ENCODE assay signal across 6 cellular contexts in genomic region chr7:144319547-144319946, GRCh38. TPM values are rescaled to one million over a fixed set of nuclear protein-coding genes. Genes with fewer than 3 reads are reported as not detected.
"Had no signal": no experiment of that assay in that cellular context is flagged by ENCODE, and none has a peak within 500 bp of the region (broad histone marks: within the 10 kb centered on the region; RNA-seq: fewer than 3 reads in every experiment).

No MANE protein-coding gene starts in this region.

RNA-seq across cellular contexts. Expression of gene OR2A1, which starts 7.3 kb away (rescaled TPM):
- total RNA-seq: H1, H4, H7, H9, HFFc6 had no signal

RNA-seq across cellular contexts. Expression of gene ARHGEF5, which starts 35.7 kb away (rescaled TPM):
- total RNA-seq: HFFc6 had no signal

RNA-seq across cellular contexts. Expression of gene CTAGE8, which starts 50.5 kb away (rescaled TPM):
- total RNA-seq: GM23248, H1, H7, HFFc6 had no signal
- polyA plus RNA-seq: GM23248, H1 had no signal

RNA-seq across cellular contexts. Expression of gene OR2A7, which starts 55.0 kb away (rescaled TPM):
- total RNA-seq: GM23248, H4, HFFc6 had no signal
